In genomic region chr6:100455230-100456124, GRCh38 we compare ENCODE assay signal across 9 cellular contexts. TPM values are rescaled to one million over a fixed set of nuclear protein-coding genes. Genes with fewer than 3 reads are reported as not detected.
DNase-seq lines count a peak whose midpoint lies in the region; ATAC-seq and TF ChIP-seq lines count a peak whose summit lies in the region.
"Had no signal": no experiment of that assay in that cellular context is flagged by ENCODE, and none has a peak within 500 bp of the region (broad histone marks: within the 10 kb centered on the region; RNA-seq: fewer than 3 reads in every experiment).

No MANE protein-coding gene starts in this region.

- DNase-seq in HFF-Myc (ENCODE audit: extremely low read depth, low read depth) (no peak), ecto neural progenitor cell (ENCODE audit: low spot score) (peak; percentile 66), neuronal stem cell (ENCODE audit: low spot score) (peak; percentile 49), occipital lobe (lab: John Stamatoyannopoulos, UW) (no peak), SW480 (ENCODE audit: low spot score) (no peak)
- DNase-seq: NCI-H1930 had no signal

- no peak overlapping the region for H2BK120ac ChIP-seq in neuronal stem cell (ENCODE audit: low read depth, low read length)

- peak overlapping the region; percentile 91 for H2BK15ac ChIP-seq in neuronal stem cell (ENCODE audit: low read length)

- H2AK5ac ChIP-seq in neuronal stem cell (ENCODE audit: low read depth, low read length), result peak overlapping the region; percentile 23

- H3K4ac ChIP-seq in neuronal stem cell (ENCODE audit: low read length), result no peak overlapping the region

- peaks cover 43 to 100% (median 94%) of the 10 kb centered on the region in 3 experiments for H3K27me3 ChIP-seq in neuronal stem cell (ENCODE audit: control insufficient read depth in 3 of 3, insufficient read depth in 3 of 3, low read depth in 1 of 3, low read length in 3 of 3)

- no peak overlapping the region for H3K14ac ChIP-seq in neuronal stem cell (ENCODE audit: low read length)

- no CpG with 5 or more reads among the region's 54 CpGs for WGBS in neuronal stem cell (ENCODE audit: extremely low coverage in 2 of 2, insufficient read length in 2 of 2, insufficient replicate concordance in 1 of 2), 2 donors

- TF ChIP-seq CTCF in HFF-Myc (IDR thresholded peaks at IDR 0.05; ENCODE audit: low read depth, low read length, missing control alignments), result no peak

- peak overlapping the region; percentile 89 for H3K4me3 ChIP-seq in HFF-Myc (replicated peaks; ENCODE audit: low read depth, low read length)
- H3K4me3 ChIP-seq in neuronal stem cell (ENCODE audit: low read length in 2 of 2), result no peak overlapping the region

- H2BK5ac ChIP-seq in neuronal stem cell (ENCODE audit: low read length), result no peak overlapping the region

- H3K79me1 ChIP-seq in neuronal stem cell (ENCODE audit: low read depth, low read length), result no peaks in the 10 kb centered on the region

- H2BK12ac ChIP-seq in neuronal stem cell (ENCODE audit: low read length), result no peak overlapping the region

- peak overlapping the region; percentile 27 for H3K18ac ChIP-seq in neuronal stem cell (ENCODE audit: low read length)

- peak overlapping the region; percentile 70 for H2AFZ ChIP-seq in neuronal stem cell (ENCODE audit: low read length)

- H3K9me3 ChIP-seq in neuronal stem cell (replicated peaks in 1 of 2; ENCODE audit: control insufficient read depth in 2 of 2, insufficient read depth in 1 of 2, low read depth in 1 of 2, low read length in 2 of 2), result peaks cover 0 to 2% of the 10 kb centered on the region in 2 donors

- H3K9ac ChIP-seq in neuronal stem cell (ENCODE audit: low read depth, low read length, poor library complexity), result no peak overlapping the region

- no peak overlapping the region for H3K27ac ChIP-seq in neuronal stem cell (replicated peaks; ENCODE audit: low read length)

- H3K23ac ChIP-seq in neuronal stem cell (ENCODE audit: low read depth, low read length, poor library complexity), result no peak overlapping the region

- no peak overlapping the region for H4K91ac ChIP-seq in neuronal stem cell (ENCODE audit: low read depth, low read length, poor library complexity)

- H4K8ac ChIP-seq in neuronal stem cell (ENCODE audit: low read depth, low read length), result no peak overlapping the region

- peaks cover 0 to 5% of the 10 kb centered on the region in 2 donors for H3K4me1 ChIP-seq in neuronal stem cell (ENCODE audit: control insufficient read depth in 2 of 2, insufficient read depth in 1 of 2, low read depth in 1 of 2, low read length in 2 of 2)

- peak; percentile 72 for ATAC-seq in GM18511 (IDR thresholded peaks at IDR 0.05; ENCODE audit: unreplicated experiment)
- no peak for ATAC-seq in esophagus mucosa
- ATAC-seq: Panc1 had no signal

- no peak overlapping the region for H3K4me2 ChIP-seq in neuronal stem cell (ENCODE audit: insufficient read depth, low read length, poor library complexity, severe bottlenecking)

- H3K36me3 ChIP-seq in neuronal stem cell (replicated peaks in 1 of 2; ENCODE audit: control insufficient read depth in 2 of 2, insufficient read depth in 2 of 2, low read length in 2 of 2), result no peaks in the 10 kb centered on the region

RNA-seq across cellular contexts. Expression of gene SIM1, which starts 9.2 kb away (rescaled TPM):
- polyA plus RNA-seq in neuronal stem cell (2013, experiment 1 of 2), result not detected
- not detected for polyA plus RNA-seq in neuronal stem cell (2013, experiment 2 of 2)
- total RNA-seq in occipital lobe, result not detected
- total RNA-seq in esophagus mucosa, result not detected

Comparison
In these comparisons a context has a peak if more than half of its experiments do, and no peak if none do; other contexts are left out.
1. DNase-seq: peak in ecto neural progenitor cell (single experiment) and neuronal stem cell (single experiment); none in HFF-Myc (single experiment), occipital lobe (single experiment) and SW480 (single experiment).